16 cellular contexts compared by ENCODE assay signal in genomic region chr13:40484981-40485380, GRCh38.
DNase-seq lines count a peak whose midpoint lies in the region; ATAC-seq, FAIRE-seq and TF ChIP-seq lines count a peak whose summit lies in the region.
"Had no signal": no experiment of that assay in that cellular context is flagged by ENCODE, and none has a peak within 500 bp of the region (broad histone marks: within the 10 kb centered on the region; RNA-seq: fewer than 3 reads in every experiment).

No MANE protein-coding gene starts in this region.

- H3K36me3 ChIP-seq in RWPE2 (ENCODE audit: low read depth) (no peaks in the 10 kb centered on the region), bronchial epithelial cell (ENCODE audit: control insufficient read depth, insufficient read depth, low read length) (no peaks in the 10 kb centered on the region)
- H3K36me3 ChIP-seq: prostate gland had no signal

- H3K9me3 Mint-ChIP-seq in activated naive CD4-positive, alpha-beta T cell treated with anti-CD3 and anti-CD28 coated beads, Interleukin-2, amount 10 ng/mL, durations not matched to agents 7 days and 5 days: peaks cover 6% of the 10 kb centered on the region
- H3K9me3 Mint-ChIP-seq in stimulated activated effector memory CD8-positive, alpha-beta T cell treated with anti-CD3 and anti-CD28 coated beads, Interleukin-12 subunit alpha, Interleukin-12 subunit beta, amount 100 ng/mL, for 72 hours: no peaks in the 10 kb centered on the region
- H3K9me3 Mint-ChIP-seq: dendritic cell treated with granulocyte-macrophage colony-stimulating factor and Interleukin-4, amounts not matched to agents 40 ng/mL and 50 ng/mL, for 4 days had no signal

- peaks cover 92% of the 10 kb centered on the region for H3K4me1 Mint-ChIP-seq in activated naive CD4-positive, alpha-beta T cell treated with anti-CD3 and anti-CD28 coated beads, Interleukin-2, amount 10 ng/mL, durations not matched to agents 7 days and 5 days
- H3K4me1 Mint-ChIP-seq in stimulated activated effector memory CD8-positive, alpha-beta T cell treated with anti-CD3 and anti-CD28 coated beads, Interleukin-12 subunit alpha, Interleukin-12 subunit beta, amount 100 ng/mL, for 72 hours: peaks cover 53% of the 10 kb centered on the region

- H3K4me3 Mint-ChIP-seq in activated naive CD4-positive, alpha-beta T cell treated with anti-CD3 and anti-CD28 coated beads, Interleukin-2, amount 10 ng/mL, durations not matched to agents 7 days and 5 days: peak overlapping the region; percentile 58
- peak overlapping the region; percentile 32 for H3K4me3 Mint-ChIP-seq in stimulated activated effector memory CD8-positive, alpha-beta T cell treated with anti-CD3 and anti-CD28 coated beads, Interleukin-12 subunit alpha, Interleukin-12 subunit beta, amount 100 ng/mL, for 72 hours
- H3K4me3 Mint-ChIP-seq: dendritic cell treated with granulocyte-macrophage colony-stimulating factor and Interleukin-4, amounts not matched to agents 40 ng/mL and 50 ng/mL, for 4 days had no signal

- peak; percentile 44 for DNase-seq in activated naive CD4-positive, alpha-beta T cell treated with anti-CD3 and anti-CD28 coated beads, Interleukin-2, amount 10 ng/mL, durations not matched to agents 7 days and 5 days
- DNase-seq in activated naive CD4-positive, alpha-beta T cell (lab: John Stamatoyannopoulos, UW): no peak
- DNase-seq in RWPE2 (ENCODE audit: low spot score) (no peak), bronchial epithelial cell (ENCODE audit: low read depth) (no peak), NCI-H1092 treated with DMSO at 0.1 percent for 48 hours (lab: John Stamatoyannopoulos, UW) (no peak)
- DNase-seq in stimulated activated effector memory CD8-positive, alpha-beta T cell treated with anti-CD3 and anti-CD28 coated beads, Interleukin-12 subunit alpha, Interleukin-12 subunit beta, amount 100 ng/mL, for 72 hours (ENCODE audit: low spot score in 2 of 2): no peak
- DNase-seq: AML-193, aorta, left cardiac atrium, NCI-H2029, NCI-H82 had no signal

- peak overlapping the region; percentile 98 for H3K27ac Mint-ChIP-seq in activated naive CD4-positive, alpha-beta T cell treated with anti-CD3 and anti-CD28 coated beads, Interleukin-2, amount 10 ng/mL, durations not matched to agents 7 days and 5 days
- peak overlapping the region; percentile 57 for H3K27ac Mint-ChIP-seq in stimulated activated effector memory CD8-positive, alpha-beta T cell treated with anti-CD3 and anti-CD28 coated beads, Interleukin-12 subunit alpha, Interleukin-12 subunit beta, amount 100 ng/mL, for 72 hours
- H3K27ac Mint-ChIP-seq: dendritic cell treated with granulocyte-macrophage colony-stimulating factor and Interleukin-4, amounts not matched to agents 40 ng/mL and 50 ng/mL, for 4 days had no signal

- no peak overlapping the region for H3K27ac ChIP-seq in RWPE2 (ENCODE audit: poor library complexity, severe bottlenecking)
- H3K27ac ChIP-seq: KMS-11, prostate gland had no signal

- 0 out of 3 replicates have a peak, but pooled peaks have one; percentile 12 for ATAC-seq in RWPE2 (ENCODE audit: low read depth)
- no peak for ATAC-seq in stimulated activated effector memory CD8-positive, alpha-beta T cell treated with anti-CD3 and anti-CD28 coated beads, Interleukin-12 subunit alpha, Interleukin-12 subunit beta, amount 100 ng/mL, for 72 hours
- ATAC-seq in GM19351 (IDR thresholded peaks at IDR 0.05; ENCODE audit: unreplicated experiment): no peak
- no peak for ATAC-seq in GM21576 (IDR thresholded peaks at IDR 0.05; ENCODE audit: unreplicated experiment)

- H3K27me3 ChIP-seq in RWPE2 (ENCODE audit: insufficient read depth, poor library complexity, severe bottlenecking): no peaks in the 10 kb centered on the region
- H3K27me3 ChIP-seq in bronchial epithelial cell (ENCODE audit: control insufficient read depth, insufficient read depth, low read length): no peaks in the 10 kb centered on the region

- H3K27me3 Mint-ChIP-seq in activated naive CD4-positive, alpha-beta T cell treated with anti-CD3 and anti-CD28 coated beads, Interleukin-2, amount 10 ng/mL, durations not matched to agents 7 days and 5 days: no peaks in the 10 kb centered on the region

- H3K4me1 ChIP-seq in RWPE2 (ENCODE audit: insufficient read depth, poor library complexity, severe bottlenecking): no peaks in the 10 kb centered on the region
- H3K4me1 ChIP-seq: prostate gland had no signal

- TF ChIP-seq CTCF in RWPE2 (IDR thresholded peaks at IDR 0.05; ENCODE audit: poor library complexity, severe bottlenecking) (no peak), bronchial epithelial cell (IDR thresholded peaks at IDR 0.05; ENCODE audit: insufficient read depth, low read length, severe bottlenecking) (no peak)

- H3K4me3 ChIP-seq in RWPE2 (ENCODE audit: severe bottlenecking): no peak overlapping the region
- no peak overlapping the region for H3K4me3 ChIP-seq in bronchial epithelial cell (ENCODE audit: low read depth, low read length)
- H3K4me3 ChIP-seq: prostate gland had no signal

- peak; percentile 85 for FAIRE-seq in bronchial epithelial cell (lab: Jason Lieb, UNC)

- H3K36me3 Mint-ChIP-seq in activated naive CD4-positive, alpha-beta T cell treated with anti-CD3 and anti-CD28 coated beads, Interleukin-2, amount 10 ng/mL, durations not matched to agents 7 days and 5 days: peaks cover 18% of the 10 kb centered on the region
- no peaks in the 10 kb centered on the region for H3K36me3 Mint-ChIP-seq in stimulated activated effector memory CD8-positive, alpha-beta T cell treated with anti-CD3 and anti-CD28 coated beads, Interleukin-12 subunit alpha, Interleukin-12 subunit beta, amount 100 ng/mL, for 72 hours

- CTCF ChIA-PET in activated naive CD4-positive, alpha-beta T cell treated with anti-CD3 and anti-CD28 coated beads, Interleukin-2, amount 10 ng/mL, durations not matched to agents 7 days and 5 days (lab: Charles Lee): interaction anchor here (0.8 to 1.5 kb wide), 2 partner anchors 9 kb away, joined by 3 to 5 read pairs; no protein-coding TSS in a partner anchor

- H3K9me3 ChIP-seq in RWPE2 (ENCODE audit: severe bottlenecking): no peaks in the 10 kb centered on the region
- H3K9me3 ChIP-seq: prostate gland had no signal
